Comparison of ENCODE assay signal across 10 cellular contexts in the genomic region with DNA sequence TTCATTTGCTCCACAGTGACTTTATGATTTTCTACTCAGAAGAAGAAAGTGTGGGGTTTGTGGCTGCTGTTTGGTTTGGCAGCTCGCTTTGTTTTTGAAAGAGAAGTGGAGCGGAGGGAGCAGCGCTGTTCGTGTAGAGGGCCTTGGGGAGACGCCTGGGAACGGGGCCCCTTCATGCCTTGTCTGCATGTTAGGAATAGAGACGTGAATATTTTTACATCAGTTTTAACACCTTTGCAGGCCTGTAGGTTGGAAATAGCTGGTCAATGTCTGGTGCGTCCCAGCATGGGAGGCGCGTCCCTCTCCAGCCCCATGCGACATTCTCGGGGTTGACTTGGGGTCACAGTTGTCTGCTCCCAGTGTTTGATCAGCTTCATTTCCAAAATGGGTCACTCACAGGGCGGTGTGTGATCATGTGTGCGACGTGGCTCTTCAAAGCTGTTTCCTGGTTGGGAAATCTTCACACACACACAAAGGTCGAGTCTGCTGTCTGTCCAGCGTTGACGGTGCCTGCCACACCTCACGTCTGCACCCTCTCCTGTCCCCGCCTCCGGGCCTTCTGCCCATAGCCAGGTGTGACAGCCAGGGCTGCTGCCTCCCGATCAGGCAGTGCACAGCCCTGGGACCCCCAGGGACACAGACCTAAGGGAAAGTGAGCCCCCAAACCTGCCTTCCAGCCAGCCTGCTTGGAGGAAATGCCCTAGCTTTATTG.
DNase-seq lines count a peak whose midpoint lies in the region; ATAC-seq, FAIRE-seq and TF ChIP-seq lines count a peak whose summit lies in the region.
"Had no signal": no experiment of that assay in that cellular context is flagged by ENCODE, and none has a peak within 500 bp of the region (broad histone marks: within the 10 kb centered on the region; RNA-seq: fewer than 3 reads in every experiment).

No MANE protein-coding gene starts in this region.

- H3K27ac ChIP-seq in cardiac muscle cell (peak overlapping the region; percentile 46), ovary (peak overlapping the region in 1 of 2 donors; percentile 5)

- no peak for ATAC-seq in omental fat pad (ENCODE audit: low FRiP score)

- 42 to 60% (median 42%) methylated on average over 22 of the region's 22 CpGs for WGBS in ovary, 3 donors

- no peak for TF ChIP-seq POLR2A in ovary (IDR thresholded peaks at IDR 0.05)
- TF ChIP-seq POLR2A in GM12891 (IDR thresholded peaks at IDR 0.05; ENCODE audit: low read depth, low read length): no peak

- DNase-seq in DMS53 (lab: John Stamatoyannopoulos, UW) (peak; percentile 90), SHP77 treated with DMSO at 0.1 percent for 48 hours (lab: John Stamatoyannopoulos, UW) (peak; percentile 27), cardiac muscle cell (ENCODE audit: low read depth in 1 of 2, low spot score in 1 of 2) (peak in 1 of 2 donors; percentile 49), ovary (peak in 3 of 5 donors; percentile 31 to 55 (median 39)), omental fat pad (ENCODE audit: low spot score) (no peak), GM12891 (ENCODE audit: insufficient read length, low spot score) (no peak), DMS114 treated with DMSO at 0.1 percent for 48 hours (lab: John Stamatoyannopoulos, UW; ENCODE audit: unreplicated experiment) (no peak)
- no peak for DNase-seq in activated CD4-positive, alpha-beta T cell treated with anti-CD3 and anti-CD28 coated beads for 1 hour
- DNase-seq: hippocampal formation, NCI-H1105 had no signal

- H3K4me1 ChIP-seq in cardiac muscle cell (ENCODE audit: low read depth): peaks cover 27% of the 10 kb centered on the region
- peaks cover 6% of the 10 kb centered on the region for H3K4me1 ChIP-seq in ovary (ENCODE audit: insufficient read depth)

- H3K4me3 ChIP-seq in cardiac muscle cell: no peak overlapping the region
- H3K4me3 ChIP-seq in ovary: no peak overlapping the region

- TF ChIP-seq CTCF in cardiac muscle cell (IDR thresholded peaks at IDR 0.05; ENCODE audit: low read depth, low read length): no peak
- no peak for TF ChIP-seq CTCF in ovary (IDR thresholded peaks at IDR 0.05)
- TF ChIP-seq CTCF in omental fat pad (IDR thresholded peaks at IDR 0.05): no peak

- intact Hi-C loops in ovary (cut with DNase I): no loop called here

- FAIRE-seq in GM12891 (lab: Jason Lieb, UNC): no peak

- H3K36me3 ChIP-seq in cardiac muscle cell (no peaks in the 10 kb centered on the region), ovary (no peaks in the 10 kb centered on the region)

- TF ChIP-seq EP300 in ovary (IDR thresholded peaks at IDR 0.05): no peak

- H3K27me3 ChIP-seq in cardiac muscle cell (no peaks in the 10 kb centered on the region), ovary (no peaks in the 10 kb centered on the region)

- H3K9me3 ChIP-seq in cardiac muscle cell (ENCODE audit: low read depth) (no peaks in the 10 kb centered on the region), ovary (no peaks in the 10 kb centered on the region)

TF ChIP-seq in GM12891, 5 proteins besides CTCF, POLR2A, EP300 and RAD21:
- TF ChIP-seq PAX5 (IDR thresholded peaks at IDR 0.05; ENCODE audit: insufficient read depth, low read length, severe bottlenecking): no peak
- TF ChIP-seq TAF1 (IDR thresholded peaks at IDR 0.05; ENCODE audit: low read depth, low read length): no peak
- TF ChIP-seq POLR2AphosphoS5 (IDR thresholded peaks at IDR 0.05; ENCODE audit: low read depth, low read length): no peak
- no peak for TF ChIP-seq SPI1 (IDR thresholded peaks at IDR 0.05; ENCODE audit: low read depth, low read length)
- no peak for TF ChIP-seq POU2F2 (IDR thresholded peaks at IDR 0.05; ENCODE audit: low read depth, low read length)

Comparison
In these comparisons a context has a peak if more than half of its experiments do, and no peak if none do; other contexts are left out.
1. DNase-seq: peak in DMS53 (single experiment), SHP77 treated with DMSO at 0.1 percent for 48 hours (single experiment) and ovary (3 of 5); none in omental fat pad (single experiment), activated CD4-positive, alpha-beta T cell treated with anti-CD3 and anti-CD28 coated beads for 1 hour (single experiment), GM12891 (single experiment) and DMS114 treated with DMSO at 0.1 percent for 48 hours (single experiment).